In genomic region chr10:125052146-125052545, GRCh38 we compare ENCODE assay signal across 26 cellular contexts.
DNase-seq lines count a peak whose midpoint lies in the region; ATAC-seq, FAIRE-seq and TF ChIP-seq lines count a peak whose summit lies in the region.
"Had no signal": no experiment of that assay in that cellular context is flagged by ENCODE, and none has a peak within 500 bp of the region (broad histone marks: within the 10 kb centered on the region; RNA-seq: fewer than 3 reads in every experiment).

No MANE protein-coding gene starts in this region.

- no peak overlapping the region for H2BK5ac ChIP-seq in neuronal stem cell (ENCODE audit: low read length)

- H3K36me3 ChIP-seq in BLaER1 (peaks cover 56% of the 10 kb centered on the region), K562 (ENCODE audit: control insufficient read depth, insufficient read depth, low read length) (peaks cover 14% of the 10 kb centered on the region; the same call in 2 of the 3 replicates), neuronal stem cell (replicated peaks in 1 of 2; ENCODE audit: control insufficient read depth in 2 of 2, insufficient read depth in 2 of 2, low read length in 2 of 2) (peaks cover 2 to 20% of the 10 kb centered on the region in 2 donors), tibial artery (no peaks in the 10 kb centered on the region)

- no peak for ATAC-seq in K562
- ATAC-seq in CD4-positive, alpha-beta T cell (ENCODE audit: poor library complexity) = no peak

- H3K4me1 Mint-ChIP-seq in CD4-positive, alpha-beta T cell (ENCODE audit: low read depth) = no peaks in the 10 kb centered on the region

- no peaks in the 10 kb centered on the region for H3K36me3 Mint-ChIP-seq in CD4-positive, alpha-beta T cell (ENCODE audit: low read depth)

- peaks cover 17% of the 10 kb centered on the region for H3K9me3 ChIP-seq in BLaER1
- H3K9me3 ChIP-seq in K562 (replicated peaks; ENCODE audit: control insufficient read depth, insufficient read depth, low read depth, low read length) = no peaks in the 10 kb centered on the region
- peaks cover 3 to 14% of the 10 kb centered on the region in 2 donors for H3K9me3 ChIP-seq in neuronal stem cell (replicated peaks in 1 of 2; ENCODE audit: control insufficient read depth in 2 of 2, insufficient read depth in 1 of 2, low read depth in 1 of 2, low read length in 2 of 2)
- H3K9me3 ChIP-seq in tibial artery = no peaks in the 10 kb centered on the region
- no peaks in the 10 kb centered on the region for H3K9me3 ChIP-seq in CD4-positive, alpha-beta T cell (ENCODE audit: control insufficient read depth, low read length)

- intact Hi-C loops in K562 (cut with micrococcal nuclease) (loop anchor here (5.0 kb wide), 1 partner anchor 95 kb away; no protein-coding TSS in a partner anchor), tibial artery (cut with DNase I; ENCODE audit: low total_unique reads) (no loop called here)
- intact Hi-C loops in CD4-positive, alpha-beta T cell (cut with DNase I, micrococcal nuclease) = no loop called here

- no peak for FAIRE-seq in K562 (lab: Jason Lieb, UNC)
- FAIRE-seq: D721Med, GM19239, H54 had no signal

- H3K27me3 Mint-ChIP-seq in CD4-positive, alpha-beta T cell = peaks cover 4% of the 10 kb centered on the region

- H4K8ac ChIP-seq in neuronal stem cell (ENCODE audit: low read depth, low read length) = no peak overlapping the region

- POLR2A ChIA-PET in K562 (lab: Yijun Ruan, JAX) = interaction anchor here (0.5 to 0.7 kb wide), 2 partner anchors 21 to 100 kb away, joined by 3 read pairs; no protein-coding TSS in a partner anchor
- POLR2A ChIA-PET in CD4-positive, alpha-beta T cell (lab: Charles Lee) = no interaction called here

- peak overlapping the region; percentile 64 for H3K18ac ChIP-seq in neuronal stem cell (ENCODE audit: low read length)

- no peaks in the 10 kb centered on the region for H3K9me3 Mint-ChIP-seq in CD4-positive, alpha-beta T cell

- CTCF ChIA-PET in K562 (lab: Yijun Ruan, JAX; ENCODE audit: low intra/inter-chr PET ratio) = no interaction called here
- CTCF ChIA-PET in CD4-positive, alpha-beta T cell (lab: Charles Lee) = no interaction called here

- DNase-seq in K562 (ENCODE audit: extremely low read depth in 1 of 4, low spot score in 3 of 4) = peak in 3 of 4 experiments; percentile 1 to 3 (median 2)
- DNase-seq in neuronal stem cell (ENCODE audit: low spot score) = no peak
- DNase-seq in tibial artery = no peak
- no peak for DNase-seq in SW 1271 (lab: John Stamatoyannopoulos, UW)
- DNase-seq in CD4-positive, alpha-beta T cell = no peak
- no peak for DNase-seq in activated CD8-positive, alpha-beta memory T cell treated with anti-CD3 and anti-CD28 coated beads, Interleukin-2, amount 50 U/mL, for 4 hours
- DNase-seq: 8988T, EL, GF-D8, KG1, NCI-H1092 treated with DMSO at 0.1 percent for 48 hours, NCI-H1436 treated with DMSO at 0.1 percent for 48 hours, NCI-H1930, NCI-H2227 treated with DMSO at 0.1 percent for 48 hours, NCI-H510A treated with DMSO at 0.1 percent for 48 hours, NCI-H748 treated with DMSO at 0.1 percent for 48 hours, PC-9, RPMI8226, SHP77 treated with DMSO at 0.1 percent for 48 hours had no signal

- H3K4me3 ChIP-seq in BLaER1 = no peak overlapping the region
- no peak overlapping the region for H3K4me3 ChIP-seq in K562
- H3K4me3 ChIP-seq in neuronal stem cell (ENCODE audit: low read length in 2 of 2) = no peak overlapping the region
- no peak overlapping the region for H3K4me3 ChIP-seq in tibial artery
- H3K4me3 ChIP-seq: PC-9, SK-N-MC had no signal

- TF ChIP-seq CTCF in K562 (IDR thresholded peaks at IDR 0.05 in 2 of 3, conservative IDR thresholded peaks at IDR 0.05 in 1 of 3; ENCODE audit: insufficient read depth in 2 of 3, low read depth in 1 of 3, low read length in 3 of 3) (no peak), tibial artery (IDR thresholded peaks at IDR 0.05) (no peak)
- no peak for TF ChIP-seq CTCF in CD4-positive, alpha-beta T cell (IDR thresholded peaks at IDR 0.05)

- no peak overlapping the region for H3K9ac ChIP-seq in BLaER1
- H3K9ac ChIP-seq in K562 (ENCODE audit: insufficient read depth in 1 of 2, low read depth in 2 of 2, low read length in 2 of 2) = peak overlapping the region in 1 of 2 experiments; percentile 26; a peak in 1 of 4 replicates
- H3K9ac ChIP-seq in neuronal stem cell (ENCODE audit: low read depth, low read length, poor library complexity) = no peak overlapping the region

- H3K4ac ChIP-seq in neuronal stem cell (ENCODE audit: low read length) = no peak overlapping the region

- H3K27me3 ChIP-seq in BLaER1 (no peaks in the 10 kb centered on the region), K562 (ENCODE audit: control insufficient read depth in 2 of 2, insufficient read depth in 2 of 2, low read length in 2 of 2) (no peaks in the 10 kb centered on the region), neuronal stem cell (ENCODE audit: control insufficient read depth in 3 of 3, insufficient read depth in 3 of 3, low read depth in 1 of 3, low read length in 3 of 3) (no peaks in the 10 kb centered on the region), tibial artery (no peaks in the 10 kb centered on the region)
- no peaks in the 10 kb centered on the region for H3K27me3 ChIP-seq in CD4-positive, alpha-beta T cell (ENCODE audit: control insufficient read depth, insufficient read depth, low read length)

- in situ Hi-C loops in K562 (cut with MboI) = no loop called here

- TF ChIP-seq EP300 in K562 (IDR thresholded peaks at IDR 0.05; ENCODE audit: low read length) = no peak

- peaks cover 11% of the 10 kb centered on the region for H3K9me1 ChIP-seq in K562 (ENCODE audit: control insufficient read depth, insufficient read depth, low read length)

- BruUV-seq in K562 (replicated peaks; lab: Mats Ljungman, UMichigan) = no TSS peak

- H3K79me1 ChIP-seq in neuronal stem cell (ENCODE audit: low read depth, low read length) = peaks cover 18% of the 10 kb centered on the region

- H3K79me2 ChIP-seq in K562 (ENCODE audit: control insufficient read depth, insufficient read depth, low read length) = peaks cover 87% of the 10 kb centered on the region

- no peak overlapping the region for H2BK15ac ChIP-seq in neuronal stem cell (ENCODE audit: low read length)

- no peak for TF ChIP-seq POLR2A in K562 (conservative IDR thresholded peaks at IDR 0.05)

- no peak overlapping the region for H2BK12ac ChIP-seq in neuronal stem cell (ENCODE audit: low read length)

- H3K4me2 ChIP-seq in BLaER1 (peak overlapping the region; percentile 61), K562 (ENCODE audit: insufficient read depth, low read length) (no peak overlapping the region; the same call in 1 of the 2 replicates), neuronal stem cell (ENCODE audit: insufficient read depth, low read length, poor library complexity, severe bottlenecking) (no peak overlapping the region)
- H3K4me2 ChIP-seq: PC-9 had no signal

- TF ChIP-seq RAD21 in K562 (CRISPR knock-in tag; conservative IDR thresholded peaks at IDR 0.05 in 1 of 2, IDR thresholded peaks at IDR 0.05 in 1 of 2) = no peak

- H3K4me3 Mint-ChIP-seq in CD4-positive, alpha-beta T cell = no peak overlapping the region

- no peak overlapping the region for H2AK5ac ChIP-seq in neuronal stem cell (ENCODE audit: low read depth, low read length)

- no peak overlapping the region for H3K14ac ChIP-seq in neuronal stem cell (ENCODE audit: low read length)

- H2AFZ ChIP-seq in K562 (ENCODE audit: low read depth, low read length) = no peak overlapping the region
- no peak overlapping the region for H2AFZ ChIP-seq in neuronal stem cell (ENCODE audit: low read length)
- H2AFZ ChIP-seq: PC-9 had no signal

- H3K4me1 ChIP-seq in BLaER1 (peaks cover 99% of the 10 kb centered on the region), K562 (replicated peaks in 1 of 2; ENCODE audit: control insufficient read depth in 2 of 2, insufficient read depth in 2 of 2, low read length in 2 of 2) (peaks cover 40 to 50% of the 10 kb centered on the region in 2 experiments), neuronal stem cell (ENCODE audit: control insufficient read depth in 2 of 2, insufficient read depth in 1 of 2, low read depth in 1 of 2, low read length in 2 of 2) (peaks cover 20 to 22% of the 10 kb centered on the region in 2 donors), tibial artery (peaks cover 12 to 99% (median 74%) of the 10 kb centered on the region in 4 donors)

- H2BK120ac ChIP-seq in neuronal stem cell (ENCODE audit: low read depth, low read length) = no peak overlapping the region

- 48% methylated on average over 7 of the region's 8 CpGs for WGBS in K562 (ENCODE audit: insufficient coverage, low coverage, missing lambda C conversion rate)
- no CpG with 5 or more reads among the region's 8 CpGs for WGBS in neuronal stem cell (ENCODE audit: extremely low coverage in 2 of 2, insufficient read length in 2 of 2, insufficient replicate concordance in 1 of 2), 2 donors

- H4K20me1 ChIP-seq in BLaER1 (peaks cover 100% of the 10 kb centered on the region), K562 (replicated peaks; ENCODE audit: control insufficient read depth, insufficient read depth, low read length) (peaks cover 26% of the 10 kb centered on the region)

- no peak overlapping the region for H4K91ac ChIP-seq in neuronal stem cell (ENCODE audit: low read depth, low read length, poor library complexity)

- peak overlapping the region; percentile 5; the same call in 1 of the 2 replicates for H3K27ac ChIP-seq in BLaER1
- H3K27ac ChIP-seq in K562 (ENCODE audit: extremely low read depth, low read depth, low read length) = no peak overlapping the region
- H3K27ac ChIP-seq in neuronal stem cell (replicated peaks; ENCODE audit: low read length) = no peak overlapping the region
- peak overlapping the region; percentile 8 to 21 for H3K27ac ChIP-seq in tibial artery
- no peak overlapping the region for H3K27ac ChIP-seq in CD4-positive, alpha-beta T cell (ENCODE audit: low read depth, low read length)
- H3K27ac ChIP-seq: C4-2B, HL-60, PC-9, SK-N-MC had no signal

- no peak overlapping the region for H3K23ac ChIP-seq in neuronal stem cell (ENCODE audit: low read depth, low read length, poor library complexity)

- H3K27ac Mint-ChIP-seq in CD4-positive, alpha-beta T cell = no peak overlapping the region

TF ChIP-seq in K562, 482 proteins besides CTCF, POLR2A, EP300 and RAD21 (continues in another document):
- TF ChIP-seq ZKSCAN8 (CRISPR knock-in tag; IDR thresholded peaks at IDR 0.05) = no peak
- TF ChIP-seq NFIX (CRISPR knock-in tag; IDR thresholded peaks at IDR 0.05; ENCODE audit: low read depth) = no peak
- no peak for TF ChIP-seq HMG20A (CRISPR knock-in tag; conservative IDR thresholded peaks at IDR 0.05)
- TF ChIP-seq, protein P1, sequence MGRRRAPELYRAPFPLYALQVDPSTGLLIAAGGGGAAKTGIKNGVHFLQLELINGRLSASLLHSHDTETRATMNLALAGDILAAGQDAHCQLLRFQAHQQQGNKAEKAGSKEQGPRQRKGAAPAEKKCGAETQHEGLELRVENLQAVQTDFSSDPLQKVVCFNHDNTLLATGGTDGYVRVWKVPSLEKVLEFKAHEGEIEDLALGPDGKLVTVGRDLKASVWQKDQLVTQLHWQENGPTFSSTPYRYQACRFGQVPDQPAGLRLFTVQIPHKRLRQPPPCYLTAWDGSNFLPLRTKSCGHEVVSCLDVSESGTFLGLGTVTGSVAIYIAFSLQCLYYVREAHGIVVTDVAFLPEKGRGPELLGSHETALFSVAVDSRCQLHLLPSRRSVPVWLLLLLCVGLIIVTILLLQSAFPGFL (CRISPR knock-in tag; IDR thresholded peaks at IDR 0.05) = no peak
- TF ChIP-seq RHOXF2B (CRISPR knock-in tag; conservative IDR thresholded peaks at IDR 0.05) = no peak
- peak; percentile 24 for TF ChIP-seq RBM22 (IDR thresholded peaks at IDR 0.05; ENCODE audit: low read depth, low read length, poor library complexity, severe bottlenecking)

Comparison
In these comparisons a context has a peak if more than half of its experiments do, and no peak if none do; other contexts are left out.
1. H3K27ac ChIP-seq: peak in BLaER1 (single experiment) and tibial artery (2 of 2); none in K562 (single experiment), neuronal stem cell (single experiment) and CD4-positive, alpha-beta T cell (single experiment).
2. DNase-seq: peak in K562 (3 of 4); none in neuronal stem cell (single experiment), tibial artery (0 of 2), SW 1271 (0 of 2), CD4-positive, alpha-beta T cell (0 of 10) and activated CD8-positive, alpha-beta memory T cell treated with anti-CD3 and anti-CD28 coated beads, Interleukin-2, amount 50 U/mL, for 4 hours (single experiment).